Comparison of ENCODE assay signal across 8 cellular contexts in the genomic region with DNA sequence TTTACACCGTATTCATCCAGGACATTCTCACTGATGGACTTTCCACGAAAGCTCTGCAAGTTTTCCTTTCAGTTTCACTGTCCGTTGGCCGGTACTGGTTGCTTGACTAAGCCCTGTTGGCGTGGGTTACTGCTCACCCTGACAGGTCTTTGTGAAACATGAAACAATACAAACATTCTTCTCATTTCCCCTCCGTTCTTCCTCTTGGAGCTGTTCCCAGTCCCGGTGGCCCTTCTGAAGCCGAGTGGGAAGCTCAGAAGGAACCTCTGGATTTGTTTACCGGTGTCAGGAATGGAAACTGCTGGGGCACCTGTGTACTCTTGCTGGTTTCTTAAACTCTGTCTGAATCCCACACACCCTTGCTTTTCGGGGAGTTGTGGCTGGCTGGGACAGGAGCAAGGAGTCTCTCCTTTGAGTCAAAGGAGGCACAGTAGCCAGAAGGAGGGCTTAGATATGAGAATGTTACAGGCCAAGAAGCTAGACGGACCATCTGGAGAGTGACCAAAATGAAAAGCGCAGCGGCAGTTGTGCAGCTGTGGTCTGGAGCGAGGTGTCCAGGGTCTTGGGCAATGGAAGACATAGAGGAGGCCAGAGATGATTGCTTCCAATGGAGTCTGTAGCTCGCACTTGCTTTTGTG. TPM values are rescaled to one million over a fixed set of nuclear protein-coding genes. Genes with fewer than 3 reads are reported as not detected.
DNase-seq lines count a peak whose midpoint lies in the region; ATAC-seq and TF ChIP-seq lines count a peak whose summit lies in the region.

No MANE protein-coding gene starts in this region.

- no peak for TF ChIP-seq CTCF in Calu3 (IDR thresholded peaks at IDR 0.05; ENCODE audit: unreplicated experiment)
- no peak for TF ChIP-seq CTCF in astrocyte of the cerebellum (IDR thresholded peaks at IDR 0.05; ENCODE audit: low read depth, low read length, missing control alignments)

- H3K27ac Mint-ChIP-seq in Calu3 (ENCODE audit: unreplicated experiment): peak overlapping the region; percentile 51

- CTCF ChIA-PET in Calu3 (lab: Charles Lee): interaction anchor here (0.6 to 1.3 kb wide), 5 partner anchors 56 to 718 kb away, joined by 3 to 8 read pairs (median 4); no protein-coding TSS in a partner anchor

- no TSS peak for BruUV-seq in Calu3 (replicated peaks; lab: Mats Ljungman, UMichigan)

- DNase-seq in Calu3 (peak; percentile 81), LoVo (ENCODE audit: low spot score) (peak; percentile 78), astrocyte of the cerebellum (ENCODE audit: low read depth) (peak; percentile 65), hippocampal formation (lab: John Stamatoyannopoulos, UW) (peak; percentile 5 to 35), T1000 (lab: John Stamatoyannopoulos, UW) (no peak)
- DNase-seq in activated effector memory CD4-positive, alpha-beta T cell treated with anti-CD3 and anti-CD28 coated beads, Interleukin-2, amount 50 U/mL, for 16 hours: no peak

- in situ Hi-C loops in astrocyte of the cerebellum (cut with HindIII; ENCODE audit: low sequenced_read_pairs): loop anchor here (5.0 kb wide), 1 partner anchor 57 kb away; no protein-coding TSS in a partner anchor

- H3K4me1 Mint-ChIP-seq in Calu3 (ENCODE audit: low read depth, unreplicated experiment): peaks cover 37% of the 10 kb centered on the region

- no peaks in the 10 kb centered on the region for H3K27me3 Mint-ChIP-seq in Calu3 (ENCODE audit: unreplicated experiment)

- H3K4me3 Mint-ChIP-seq in Calu3 (ENCODE audit: low read depth, unreplicated experiment): peak overlapping the region; percentile 51

- peak overlapping the region in 19 of 21 experiments; percentile 17 to 80 (median 57) for H3K27ac ChIP-seq in skin epidermis

- peak; percentile 31 for ATAC-seq in GM19468 (IDR thresholded peaks at IDR 0.05; ENCODE audit: extremely low read depth, unreplicated experiment)

- no peaks in the 10 kb centered on the region for H3K9me3 Mint-ChIP-seq in Calu3 (ENCODE audit: low read depth, unreplicated experiment)

- intact Hi-C loops in Calu3 (cut with micrococcal nuclease; ENCODE audit: unreplicated experiment): no loop called here

- H3K4me3 ChIP-seq in astrocyte of the cerebellum (ENCODE audit: low read depth, low read length) (peak overlapping the region; percentile 24), skin epidermis (peak overlapping the region in 6 of 7 experiments; percentile 6 to 29 (median 10))

- H3K36me3 Mint-ChIP-seq in Calu3 (ENCODE audit: insufficient read depth, unreplicated experiment): no peaks in the 10 kb centered on the region

RNA-seq across cellular contexts. Expression of a gene that starts 45.7 kb away (rescaled TPM):
- not detected in 2 replicates for total RNA-seq in Calu3 (2022)

Comparison
In these comparisons a context has a peak if more than half of its experiments do, and no peak if none do; other contexts are left out.
1. DNase-seq: peak in Calu3 (single experiment), LoVo (single experiment), astrocyte of the cerebellum (single experiment) and hippocampal formation (2 of 2); none in activated effector memory CD4-positive, alpha-beta T cell treated with anti-CD3 and anti-CD28 coated beads, Interleukin-2, amount 50 U/mL, for 16 hours (single experiment) and T1000 (single experiment).